Comparison of ENCODE assay signal across 21 cellular contexts in the genomic region with DNA sequence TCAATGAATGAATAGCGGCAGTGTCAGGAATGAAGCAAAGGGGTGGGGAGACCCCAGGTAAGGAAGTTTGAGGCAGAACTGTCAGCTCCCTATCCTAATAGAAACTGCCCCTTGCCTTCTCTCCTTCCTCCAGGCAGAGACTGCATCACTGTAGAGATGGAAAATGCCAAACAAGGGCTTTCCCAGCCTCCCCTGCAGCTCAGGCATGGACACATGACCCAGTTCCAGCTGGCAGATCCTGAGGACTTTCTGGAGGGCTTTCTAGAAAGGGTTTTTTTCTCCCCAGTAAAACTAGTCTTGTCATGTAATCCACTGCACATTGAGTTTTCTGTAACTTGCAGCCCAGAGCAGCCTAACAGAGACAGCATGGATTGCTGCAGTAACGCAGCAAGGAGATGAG. TPM values are rescaled to one million over a fixed set of nuclear protein-coding genes. Genes with fewer than 3 reads are reported as not detected.
DNase-seq lines count a peak whose midpoint lies in the region; ATAC-seq, FAIRE-seq and TF ChIP-seq lines count a peak whose summit lies in the region.
"Had no signal": no experiment of that assay in that cellular context is flagged by ENCODE, and none has a peak within 500 bp of the region (broad histone marks: within the 10 kb centered on the region; RNA-seq: fewer than 3 reads in every experiment).

No MANE protein-coding gene starts in this region.

- no peak overlapping the region for H2BK20ac ChIP-seq in H1 (ENCODE audit: low read length)

- H3K4me2 ChIP-seq in H1 (ENCODE audit: insufficient read depth in 1 of 2, low read depth in 2 of 2, low read length in 2 of 2): no peak overlapping the region
- H3K4me2 ChIP-seq: A549 had no signal

- H3K79me1 ChIP-seq in H1 (ENCODE audit: low read depth, low read length): no peaks in the 10 kb centered on the region

- no peak overlapping the region for H3K27ac ChIP-seq in H1 (ENCODE audit: low read depth, low read length)
- H3K27ac ChIP-seq: 22Rv1, A549, C4-2B had no signal

- H3K36me3 ChIP-seq in H1 (ENCODE audit: control insufficient read depth in 2 of 4, insufficient read depth in 4 of 4, low read length in 3 of 4): no peaks in the 10 kb centered on the region

- FAIRE-seq in H1 (lab: Jason Lieb, UNC): no peak
- FAIRE-seq in urothelium cell line (lab: Jason Lieb, UNC): no peak
- FAIRE-seq: A549, D721Med, GM12892, GM18507, H54 had no signal

- TF ChIP-seq RAD21 in H1 (IDR thresholded peaks at IDR 0.05 in 1 of 2, conservative IDR thresholded peaks at IDR 0.05 in 1 of 2; ENCODE audit: low read depth in 2 of 2, low read length in 2 of 2): no peak

- peaks cover 12% of the 10 kb centered on the region for H3K27me3 Mint-ChIP-seq in central memory CD8-positive, alpha-beta T cell
- H3K27me3 Mint-ChIP-seq: CD4-positive, alpha-beta T cell had no signal

- TF ChIP-seq CTCF in H1 (IDR thresholded peaks at IDR 0.05; ENCODE audit: control extremely low read depth in 1 of 3, insufficient read depth in 1 of 3, low read depth in 1 of 3, low read length in 3 of 3): no peak

- H3K23me2 ChIP-seq in H1 (ENCODE audit: low read depth, low read length): no peaks in the 10 kb centered on the region

- 88% methylated on average over 2 of the region's 2 CpGs; no CpG with 5 or more reads in 1 of the 2 experiments for WGBS in H1 (ENCODE audit: extremely low coverage in 1 of 2, insufficient coverage in 1 of 2, insufficient read length in 1 of 2, insufficient replicate concordance in 2 of 2, low coverage in 1 of 2, low lambda C conversion rate in 2 of 2, missing lambda C conversion rate in 1 of 2), 2 experiments

- H4K5ac ChIP-seq in H1 (ENCODE audit: insufficient read length, low read depth, low read length): no peak overlapping the region

- no peak overlapping the region for H3K23ac ChIP-seq in H1 (ENCODE audit: insufficient read length)

- H3K4me1 Mint-ChIP-seq in central memory CD8-positive, alpha-beta T cell: no peaks in the 10 kb centered on the region

- H4K8ac ChIP-seq in H1 (ENCODE audit: extremely low read depth, insufficient read depth, low read length): peak overlapping the region; percentile 78; the same call in 1 of the 2 replicates

- no peak overlapping the region for H3K56ac ChIP-seq in H1 (replicated peaks; ENCODE audit: insufficient read length, low read depth, low read length)

- no peaks in the 10 kb centered on the region for H3K9me3 Mint-ChIP-seq in central memory CD8-positive, alpha-beta T cell
- H3K9me3 Mint-ChIP-seq: CD4-positive, alpha-beta T cell had no signal

- no peak overlapping the region for H2AK5ac ChIP-seq in H1 (ENCODE audit: low read depth, low read length)

- no peaks in the 10 kb centered on the region for H3K4me1 ChIP-seq in H1 (replicated peaks in 1 of 4; ENCODE audit: control insufficient read depth in 3 of 4, insufficient read depth in 4 of 4, low read length in 3 of 4)
- H3K4me1 ChIP-seq: A549, Caco-2 had no signal

- no peaks in the 10 kb centered on the region for H3K27me3 ChIP-seq in H1 (replicated peaks in 1 of 4; ENCODE audit: control insufficient read depth in 3 of 4, extremely low read depth in 1 of 4, insufficient read depth in 3 of 4, low read length in 3 of 4)

- no peaks in the 10 kb centered on the region for H3K9me3 ChIP-seq in H1 (ENCODE audit: insufficient read depth in 2 of 2, low read depth in 1 of 2, low read length in 1 of 2)
- H3K9me3 ChIP-seq: A549, Caco-2 had no signal

- peak overlapping the region; percentile 40 for H2AFZ ChIP-seq in H1 (ENCODE audit: low read length)

- H2BK15ac ChIP-seq in H1 (ENCODE audit: low read length): no peak overlapping the region

- no peak overlapping the region for H3K4me3 Mint-ChIP-seq in central memory CD8-positive, alpha-beta T cell
- H3K4me3 Mint-ChIP-seq: CD4-positive, alpha-beta T cell had no signal

- no peak overlapping the region for H3K4ac ChIP-seq in H1 (replicated peaks; ENCODE audit: insufficient read length, low read depth, low read length)

- TF ChIP-seq EP300 in H1 (IDR thresholded peaks at IDR 0.05; ENCODE audit: borderline replicate concordance in 1 of 2, low read depth in 2 of 2, low read length in 2 of 2): no peak

- peaks cover 2% of the 10 kb centered on the region for H3K36me3 Mint-ChIP-seq in central memory CD8-positive, alpha-beta T cell (ENCODE audit: insufficient read depth)

- no peak for ATAC-seq in central memory CD8-positive, alpha-beta T cell (replicated peaks; ENCODE audit: extremely low read depth, poor library complexity, severe bottlenecking)
- ATAC-seq: A549 had no signal

- H3K79me2 ChIP-seq in H1 (ENCODE audit: control insufficient read depth in 1 of 2, insufficient read depth in 2 of 2, low read length in 2 of 2): no peaks in the 10 kb centered on the region

- POLR2A ChIA-PET in H1 (lab: Charles Lee; ENCODE audit: partially characterized antibody): interaction anchor here (1.3 kb wide), 1 partner anchor 23 kb away, joined by 4 read pairs; no protein-coding TSS in a partner anchor

- no peak overlapping the region for H2BK5ac ChIP-seq in H1 (ENCODE audit: low read depth, low read length)

- H3K18ac ChIP-seq in H1 (ENCODE audit: extremely low read depth, low read length): no peak overlapping the region

- no peak overlapping the region for H3K14ac ChIP-seq in H1 (ENCODE audit: insufficient read length)

- no peak overlapping the region for H3K9ac ChIP-seq in H1 (replicated peaks in 1 of 4; ENCODE audit: extremely low read depth in 1 of 4, low read depth in 3 of 4, low read length in 3 of 4)

- DNase-seq in G401 (ENCODE audit: low spot score): peak; percentile 19
- DNase-seq in central memory CD8-positive, alpha-beta T cell (ENCODE audit: low spot score in 2 of 2): no peak
- DNase-seq in H1 (ENCODE audit: low read depth in 1 of 2, low spot score in 2 of 2): no peak
- peak; percentile 15 for DNase-seq in occipital lobe (lab: John Stamatoyannopoulos, UW)
- DNase-seq in urothelium cell line (ENCODE audit: low spot score): no peak
- DNase-seq in GM19238 (ENCODE audit: insufficient read length, low spot score): no peak
- DNase-seq in hepatic stellate cell (ENCODE audit: low spot score): no peak
- DNase-seq in superior temporal gyrus (ENCODE audit: extremely low spot score): no peak
- DNase-seq: AML-193; Caco-2; CD4-positive, alpha-beta T cell; GDM1; HCEC 1CT had no signal

- H4K91ac ChIP-seq in H1 (replicated peaks; ENCODE audit: insufficient read length, low read length): peak overlapping the region; percentile 38

- no peaks in the 10 kb centered on the region for H4K20me1 ChIP-seq in H1 (replicated peaks in 1 of 2; ENCODE audit: control insufficient read depth in 1 of 2, insufficient read depth in 2 of 2, low read length in 2 of 2)

- CTCF ChIA-PET in H1 (lab: Charles Lee; ENCODE audit: partially characterized antibody): interaction anchor here (1.3 to 2.3 kb wide), 3 partner anchors 10 to 51 kb away, joined by 3 to 6 read pairs (median 4); no protein-coding TSS in a partner anchor

- H3K4me3 ChIP-seq in H1 (ENCODE audit: extremely low read depth in 1 of 4, insufficient read depth in 2 of 4, low read depth in 3 of 4, low read length in 4 of 4): no peak overlapping the region
- H3K4me3 ChIP-seq: A549 had no signal

- in situ Hi-C loops in G401 (cut with HindIII; ENCODE audit: low sequenced_read_pairs): no loop called here

- H2BK12ac ChIP-seq in H1 (ENCODE audit: low read depth, low read length): no peak overlapping the region

- no peak for TF ChIP-seq POLR2A in H1 (IDR thresholded peaks at IDR 0.05; ENCODE audit: control extremely low read depth in 1 of 2, low read depth in 2 of 2, low read length in 2 of 2)

- H3K27ac Mint-ChIP-seq in central memory CD8-positive, alpha-beta T cell (ENCODE audit: low read depth): peak overlapping the region; percentile 25
- H3K27ac Mint-ChIP-seq: CD4-positive, alpha-beta T cell had no signal

- H2BK120ac ChIP-seq in H1 (replicated peaks; ENCODE audit: low read depth, low read length): no peak overlapping the region

TF ChIP-seq in H1, 55 proteins besides CTCF, POLR2A, EP300 and RAD21:
- TF ChIP-seq MAFK (IDR thresholded peaks at IDR 0.05; ENCODE audit: low read depth, low read length): no peak
- no peak for TF ChIP-seq GABPA (IDR thresholded peaks at IDR 0.05; ENCODE audit: borderline replicate concordance, insufficient read depth, low read length)
- TF ChIP-seq POU5F1 (IDR thresholded peaks at IDR 0.05; ENCODE audit: low read depth, low read length): no peak
- TF ChIP-seq PHF8 (conservative IDR thresholded peaks at IDR 0.05; ENCODE audit: low read depth, low read length): no peak
- TF ChIP-seq JUND (IDR thresholded peaks at IDR 0.05; ENCODE audit: low read length): no peak
- TF ChIP-seq FOSL1 (IDR thresholded peaks at IDR 0.05; ENCODE audit: insufficient read depth, low read depth, low read length): no peak

RNA-seq across cellular contexts. Expression of a gene that starts 17.9 kb away (rescaled TPM):
- not detected in 2 replicates for total RNA-seq in G401 (2014; rRNA removed; shearing (Covaris generic))
- total RNA-seq in H1 (2021; fragmentation: NEBNext Ultra II Directional; extraction: Animal tissue kit (Norgen Biotek cat#: 25700)): not detected in 2 replicates
- polyA plus RNA-seq in H1 (2011; rRNA removed): not detected in 2 replicates
- not detected for polyA plus RNA-seq in H1 (2011; cell fraction: cytosol; rRNA removed)
- polyA plus RNA-seq in H1 (2011; cell fraction: nucleus; rRNA removed): not detected
- not detected in 4 replicates for polyA plus RNA-seq in H1 (2012, experiment 1 of 2)
- polyA plus RNA-seq in H1 (2012, experiment 2 of 2): not detected
- not detected for polyA plus RNA-seq in H1 (2013, experiment 1 of 2)
- polyA plus RNA-seq in H1 (2013, experiment 2 of 2): not detected
- not detected in 2 replicates for polyA minus RNA-seq in H1 (2011; rRNA and poly(A)+ RNA removed)
- not detected for polyA minus RNA-seq in H1 (2011; cell fraction: cytosol; rRNA and poly(A)+ RNA removed)
- polyA minus RNA-seq in H1 (2011; cell fraction: nucleus; rRNA and poly(A)+ RNA removed): not detected
- total RNA-seq in occipital lobe: not detected
- polyA plus RNA-seq: BJ had no signal

RNA-seq across cellular contexts. Expression of a gene that starts 55.5 kb away (rescaled TPM):
- 11.8 and 13.9 TPM in 2 replicates for total RNA-seq in G401 (2014; rRNA removed; shearing (Covaris generic))
- total RNA-seq in H1 (2021; fragmentation: NEBNext Ultra II Directional; extraction: Animal tissue kit (Norgen Biotek cat#: 25700)): 37.5 and 42.3 TPM in 2 replicates
- 26.0 and 39.2 TPM in 2 replicates for polyA plus RNA-seq in H1 (2011; rRNA removed)
- polyA plus RNA-seq in H1 (2011; cell fraction: cytosol; rRNA removed): 18.3 TPM
- 31.7 TPM for polyA plus RNA-seq in H1 (2011; cell fraction: nucleus; rRNA removed)
- 24.6 to 28.5 TPM (median 25.4 TPM) in 4 replicates for polyA plus RNA-seq in H1 (2012, experiment 1 of 2)
- polyA plus RNA-seq in H1 (2012, experiment 2 of 2): 21.4 TPM
- polyA plus RNA-seq in H1 (2013, experiment 1 of 2): 21.0 TPM
- polyA plus RNA-seq in H1 (2013, experiment 2 of 2): 18.9 TPM
- 27.2 and 32.5 TPM in 2 replicates for polyA minus RNA-seq in H1 (2011; rRNA and poly(A)+ RNA removed)
- polyA minus RNA-seq in H1 (2011; cell fraction: cytosol; rRNA and poly(A)+ RNA removed): 13.1 TPM
- polyA minus RNA-seq in H1 (2011; cell fraction: nucleus; rRNA and poly(A)+ RNA removed): 37.1 TPM
- total RNA-seq in occipital lobe: 22.0 TPM

Comparison
In these comparisons a context has a peak if more than half of its experiments do, and no peak if none do; other contexts are left out.
1. DNase-seq: peak in G401 (single experiment) and occipital lobe (single experiment); none in central memory CD8-positive, alpha-beta T cell (0 of 2), H1 (0 of 2), urothelium cell line (single experiment), GM19238 (single experiment), hepatic stellate cell (single experiment) and superior temporal gyrus (single experiment).